Comparison of ENCODE assay signal across 16 cellular contexts in genomic region chrX:153074262-153074899, GRCh38. TPM values are rescaled to one million over a fixed set of nuclear protein-coding genes. Genes with fewer than 3 reads are reported as not detected.
DNase-seq lines count a peak whose midpoint lies in the region; ATAC-seq and TF ChIP-seq lines count a peak whose summit lies in the region.
"Had no signal": no experiment of that assay in that cellular context is flagged by ENCODE, and none has a peak within 500 bp of the region (broad histone marks: within the 10 kb centered on the region; RNA-seq: fewer than 3 reads in every experiment).

No MANE protein-coding gene starts in this region.

- H3K4me1 Mint-ChIP-seq in T-helper 17 cell = no peaks in the 10 kb centered on the region
- H3K4me1 Mint-ChIP-seq in central memory CD8-positive, alpha-beta T cell = no peaks in the 10 kb centered on the region
- H3K4me1 Mint-ChIP-seq in nephron = no peaks in the 10 kb centered on the region
- H3K4me1 Mint-ChIP-seq in type B pancreatic cell (ENCODE audit: unreplicated experiment) = no peaks in the 10 kb centered on the region
- H3K4me1 Mint-ChIP-seq: CD8-positive, alpha-beta memory T cell had no signal

- H3K27me3 ChIP-seq in upper lobe of right lung = no peaks in the 10 kb centered on the region
- H3K27me3 ChIP-seq: BE2C had no signal

- no peak overlapping the region for H3K4me3 ChIP-seq in upper lobe of right lung
- H3K4me3 ChIP-seq: GM23248 had no signal

- ATAC-seq in T-helper 17 cell (no peak), HG02798 (IDR thresholded peaks at IDR 0.05; ENCODE audit: poor library complexity, unreplicated experiment) (no peak), GM19455 (IDR thresholded peaks at IDR 0.05; ENCODE audit: unreplicated experiment) (no peak), upper lobe of right lung (no peak)
- ATAC-seq in central memory CD8-positive, alpha-beta T cell (replicated peaks; ENCODE audit: extremely low read depth, poor library complexity, severe bottlenecking) = no peak

- H3K36me3 Mint-ChIP-seq in T-helper 17 cell (ENCODE audit: low read depth) (no peaks in the 10 kb centered on the region), nephron (ENCODE audit: low read depth) (peaks cover 3% of the 10 kb centered on the region), type B pancreatic cell (no peaks in the 10 kb centered on the region)
- no peaks in the 10 kb centered on the region for H3K36me3 Mint-ChIP-seq in central memory CD8-positive, alpha-beta T cell (ENCODE audit: insufficient read depth)
- H3K36me3 Mint-ChIP-seq: CD4-positive, CD25-positive, alpha-beta regulatory T cell; CD8-positive, alpha-beta memory T cell had no signal

- no peaks in the 10 kb centered on the region for H3K36me3 ChIP-seq in upper lobe of right lung
- H3K36me3 ChIP-seq: BE2C had no signal

- no peaks in the 10 kb centered on the region for H3K27me3 Mint-ChIP-seq in T-helper 17 cell
- no peaks in the 10 kb centered on the region for H3K27me3 Mint-ChIP-seq in central memory CD8-positive, alpha-beta T cell
- no peaks in the 10 kb centered on the region for H3K27me3 Mint-ChIP-seq in nephron (ENCODE audit: low read depth)
- no peaks in the 10 kb centered on the region for H3K27me3 Mint-ChIP-seq in type B pancreatic cell
- H3K27me3 Mint-ChIP-seq: CD4-positive, CD25-positive, alpha-beta regulatory T cell had no signal

- no peaks in the 10 kb centered on the region for H3K4me1 ChIP-seq in upper lobe of right lung
- H3K4me1 ChIP-seq: BE2C had no signal

- H3K4me3 Mint-ChIP-seq in T-helper 17 cell = peak overlapping the region; percentile 28
- peak overlapping the region; percentile 31 for H3K4me3 Mint-ChIP-seq in central memory CD8-positive, alpha-beta T cell
- H3K4me3 Mint-ChIP-seq in nephron = peak overlapping the region; percentile 21 to 67 (median 53)
- peak overlapping the region; percentile 47 for H3K4me3 Mint-ChIP-seq in type B pancreatic cell

- intact Hi-C loops in upper lobe of right lung (cut with DNase I) = no loop called here

- no peak for TF ChIP-seq CTCF in nephron (IDR thresholded peaks at IDR 0.05; ENCODE audit: unreplicated experiment in 3 of 3)
- TF ChIP-seq CTCF in type B pancreatic cell (conservative IDR thresholded peaks at IDR 0.05) = no peak
- no peak for TF ChIP-seq CTCF in upper lobe of right lung (IDR thresholded peaks at IDR 0.05)

- H3K27ac Mint-ChIP-seq in T-helper 17 cell (no peak overlapping the region), nephron (peak overlapping the region in 1 of 3 experiments; percentile 41), type B pancreatic cell (no peak overlapping the region)
- no peak overlapping the region for H3K27ac Mint-ChIP-seq in central memory CD8-positive, alpha-beta T cell (ENCODE audit: low read depth)
- H3K27ac Mint-ChIP-seq: CD4-positive, CD25-positive, alpha-beta regulatory T cell; CD8-positive, alpha-beta memory T cell had no signal

- DNase-seq in T-helper 17 cell = no peak
- DNase-seq in central memory CD8-positive, alpha-beta T cell (ENCODE audit: low spot score in 2 of 2) = no peak
- no peak for DNase-seq in type B pancreatic cell (ENCODE audit: extremely low spot score, unreplicated experiment)
- no peak for DNase-seq in upper lobe of right lung
- DNase-seq: ACHN; BE2C; C1 segment of cervical spinal cord; CD4-positive, CD25-positive, alpha-beta regulatory T cell; CD8-positive, alpha-beta memory T cell; COR-L47; GM23248; HCEC 1CT; IMR-90 had no signal

- no peak overlapping the region for H3K27ac ChIP-seq in upper lobe of right lung
- H3K27ac ChIP-seq: GM23248 had no signal

- H3K9me3 Mint-ChIP-seq in central memory CD8-positive, alpha-beta T cell = no peaks in the 10 kb centered on the region
- H3K9me3 Mint-ChIP-seq in nephron (no peaks in the 10 kb centered on the region), type B pancreatic cell (no peaks in the 10 kb centered on the region)
- H3K9me3 Mint-ChIP-seq: CD4-positive, CD25-positive, alpha-beta regulatory T cell; CD8-positive, alpha-beta memory T cell had no signal

- no peaks in the 10 kb centered on the region for H3K9me3 ChIP-seq in T-helper 17 cell (ENCODE audit: control insufficient read depth, low read length, poor library complexity, severe bottlenecking)
- H3K9me3 ChIP-seq in upper lobe of right lung = no peaks in the 10 kb centered on the region
- H3K9me3 ChIP-seq: BE2C had no signal

RNA-seq across cellular contexts. Expression of gene PNMA6A, which starts 2.1 kb away (rescaled TPM):
- total RNA-seq in T-helper 17 cell (under 1 TPM; 0.20 to 0.52 TPM), type B pancreatic cell (ENCODE audit: low replicate concordance) (3.0 and 5.4 TPM in 2 replicates), upper lobe of right lung (0.87 TPM)
- total RNA-seq: CD4-positive, CD25-positive, alpha-beta regulatory T cell had no signal

RNA-seq across cellular contexts. Expression of gene PNMA3, which starts 18.1 kb away (rescaled TPM):
- total RNA-seq in T-helper 17 cell (1 to 10 TPM; 5.5 to 6.3 TPM), type B pancreatic cell (ENCODE audit: low replicate concordance) (4.3 and 9.2 TPM in 2 replicates), upper lobe of right lung (0.32 TPM)
- total RNA-seq: GM23248, IMR-90 had no signal
